In the genomic region with DNA sequence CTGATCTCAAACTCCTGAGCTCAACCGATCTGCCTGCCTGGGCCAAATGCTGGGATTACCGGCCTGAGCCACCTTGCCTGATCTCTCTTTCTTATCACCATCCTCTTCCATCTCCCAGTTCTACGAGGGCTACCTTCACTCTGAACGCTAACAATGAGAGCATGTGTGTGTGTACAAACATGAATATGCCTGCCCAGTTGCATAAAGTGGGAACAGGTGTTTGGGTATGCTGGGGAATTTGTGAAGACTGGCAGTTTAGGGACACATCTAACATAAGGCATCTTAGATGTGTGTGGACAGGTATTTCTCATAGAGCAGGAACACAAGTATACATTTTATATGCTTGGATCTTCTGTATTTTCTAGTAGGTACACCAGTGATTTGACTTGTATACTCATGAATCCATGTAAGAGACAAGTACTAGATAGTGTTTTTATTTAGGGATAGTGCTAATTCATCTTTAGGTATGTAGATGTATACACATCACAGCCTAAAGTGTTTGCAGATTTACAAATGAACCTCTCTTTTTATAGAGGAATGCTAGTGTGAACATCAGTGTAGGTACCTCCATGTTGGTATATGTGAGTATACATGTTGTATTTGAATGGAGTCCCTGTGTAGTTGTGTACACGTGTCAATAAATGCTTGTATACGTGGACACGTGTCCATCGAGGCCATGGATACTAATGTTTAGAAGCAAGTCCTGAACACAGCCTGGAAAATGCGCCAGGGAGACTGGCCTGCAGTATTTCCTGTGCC, we compare ENCODE assay signal across 1 cellular context.
TF ChIP-seq lines count a peak whose summit lies in the region.

No MANE protein-coding gene starts in this region.

TF ChIP-seq in HepG2, 621 proteins besides CTCF, POLR2A, EP300 and RAD21 (continued from another document):
- TF ChIP-seq, protein P1, sequence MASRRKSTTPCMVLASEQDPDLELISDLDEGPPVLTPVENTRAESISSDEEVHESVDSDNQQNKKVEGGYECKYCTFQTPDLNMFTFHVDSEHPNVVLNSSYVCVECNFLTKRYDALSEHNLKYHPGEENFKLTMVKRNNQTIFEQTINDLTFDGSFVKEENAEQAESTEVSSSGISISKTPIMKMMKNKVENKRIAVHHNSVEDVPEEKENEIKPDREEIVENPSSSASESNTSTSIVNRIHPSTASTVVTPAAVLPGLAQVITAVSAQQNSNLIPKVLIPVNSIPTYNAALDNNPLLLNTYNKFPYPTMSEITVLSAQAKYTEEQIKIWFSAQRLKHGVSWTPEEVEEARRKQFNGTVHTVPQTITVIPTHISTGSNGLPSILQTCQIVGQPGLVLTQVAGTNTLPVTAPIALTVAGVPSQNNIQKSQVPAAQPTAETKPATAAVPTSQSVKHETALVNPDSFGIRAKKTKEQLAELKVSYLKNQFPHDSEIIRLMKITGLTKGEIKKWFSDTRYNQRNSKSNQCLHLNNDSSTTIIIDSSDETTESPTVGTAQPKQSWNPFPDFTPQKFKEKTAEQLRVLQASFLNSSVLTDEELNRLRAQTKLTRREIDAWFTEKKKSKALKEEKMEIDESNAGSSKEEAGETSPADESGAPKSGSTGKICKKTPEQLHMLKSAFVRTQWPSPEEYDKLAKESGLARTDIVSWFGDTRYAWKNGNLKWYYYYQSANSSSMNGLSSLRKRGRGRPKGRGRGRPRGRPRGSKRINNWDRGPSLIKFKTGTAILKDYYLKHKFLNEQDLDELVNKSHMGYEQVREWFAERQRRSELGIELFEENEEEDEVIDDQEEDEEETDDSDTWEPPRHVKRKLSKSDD (CRISPR knock-in tag; IDR thresholded peaks at IDR 0.05; ENCODE audit: low read depth) = no peak
- TF ChIP-seq BRD4 (CRISPR knock-in tag; IDR thresholded peaks at IDR 0.05) (no peak), NFKBIZ (CRISPR knock-in tag; IDR thresholded peaks at IDR 0.05) (no peak), MNT (IDR thresholded peaks at IDR 0.05) (peak; percentile 96), ZNF605 (CRISPR knock-in tag; IDR thresholded peaks at IDR 0.05) (no peak), FLYWCH1 (CRISPR knock-in tag; IDR thresholded peaks at IDR 0.05) (no peak), ZNF24 (IDR thresholded peaks at IDR 0.05) (no peak), SMARCE1 (IDR thresholded peaks at IDR 0.05; ENCODE audit: borderline replicate concordance) (no peak), SOX6 (IDR thresholded peaks at IDR 0.05) (no peak), SOX6 (CRISPR knock-in tag; IDR thresholded peaks at IDR 0.05) (no peak), ZNF749 (CRISPR knock-in tag; IDR thresholded peaks at IDR 0.05; ENCODE audit: borderline replicate concordance) (no peak), MYC (CRISPR knock-in tag; IDR thresholded peaks at IDR 0.05; ENCODE audit: borderline replicate concordance) (no peak), ZBTB14 (CRISPR knock-in tag; IDR thresholded peaks at IDR 0.05) (no peak), ZNF792 (CRISPR knock-in tag; IDR thresholded peaks at IDR 0.05) (no peak), HNRNPUL1 (IDR thresholded peaks at IDR 0.05; ENCODE audit: low read depth, low read length) (no peak), EZH2 (conservative IDR thresholded peaks at IDR 0.05; ENCODE audit: low read depth, low read length) (peak; percentile 28; the same call in 1 of the 2 replicates), HNF4G (IDR thresholded peaks at IDR 0.05; ENCODE audit: borderline replicate concordance, low read depth, low read length) (no peak), HNF4G (CRISPR knock-in tag; IDR thresholded peaks at IDR 0.05; ENCODE audit: borderline replicate concordance, low read depth) (no peak), ZNF768 (CRISPR knock-in tag; IDR thresholded peaks at IDR 0.05) (no peak), AKAP8 (CRISPR knock-in tag; IDR thresholded peaks at IDR 0.05) (no peak), ZNF883 (CRISPR knock-in tag; IDR thresholded peaks at IDR 0.05; ENCODE audit: not compliant biosample characterization) (no peak), POLR2AphosphoS2 (IDR thresholded peaks at IDR 0.05; ENCODE audit: low read depth, low read length) (no peak), AGO1 (IDR thresholded peaks at IDR 0.05; ENCODE audit: low read depth, low read length, poor library complexity, severe bottlenecking) (no peak), ARID2 (CRISPR knock-in tag; IDR thresholded peaks at IDR 0.05; ENCODE audit: borderline replicate concordance) (no peak), KMT2A (CRISPR knock-in tag; IDR thresholded peaks at IDR 0.05) (no peak)
- TF ChIP-seq, protein P2, sequence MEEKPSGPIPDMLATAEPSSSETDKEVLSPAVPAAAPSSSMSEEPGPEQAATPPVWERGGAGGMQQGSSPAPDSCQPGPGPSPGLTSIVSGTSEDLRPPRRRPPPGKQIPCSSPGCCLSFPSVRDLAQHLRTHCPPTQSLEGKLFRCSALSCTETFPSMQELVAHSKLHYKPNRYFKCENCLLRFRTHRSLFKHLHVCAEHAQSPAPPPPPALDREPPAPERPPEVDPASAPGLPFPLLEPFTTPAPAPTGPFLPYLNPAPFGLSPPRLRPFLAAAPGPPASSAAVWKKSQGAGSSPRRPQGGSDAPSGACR (CRISPR knock-in tag; IDR thresholded peaks at IDR 0.05) = no peak
- TF ChIP-seq, protein P3, sequence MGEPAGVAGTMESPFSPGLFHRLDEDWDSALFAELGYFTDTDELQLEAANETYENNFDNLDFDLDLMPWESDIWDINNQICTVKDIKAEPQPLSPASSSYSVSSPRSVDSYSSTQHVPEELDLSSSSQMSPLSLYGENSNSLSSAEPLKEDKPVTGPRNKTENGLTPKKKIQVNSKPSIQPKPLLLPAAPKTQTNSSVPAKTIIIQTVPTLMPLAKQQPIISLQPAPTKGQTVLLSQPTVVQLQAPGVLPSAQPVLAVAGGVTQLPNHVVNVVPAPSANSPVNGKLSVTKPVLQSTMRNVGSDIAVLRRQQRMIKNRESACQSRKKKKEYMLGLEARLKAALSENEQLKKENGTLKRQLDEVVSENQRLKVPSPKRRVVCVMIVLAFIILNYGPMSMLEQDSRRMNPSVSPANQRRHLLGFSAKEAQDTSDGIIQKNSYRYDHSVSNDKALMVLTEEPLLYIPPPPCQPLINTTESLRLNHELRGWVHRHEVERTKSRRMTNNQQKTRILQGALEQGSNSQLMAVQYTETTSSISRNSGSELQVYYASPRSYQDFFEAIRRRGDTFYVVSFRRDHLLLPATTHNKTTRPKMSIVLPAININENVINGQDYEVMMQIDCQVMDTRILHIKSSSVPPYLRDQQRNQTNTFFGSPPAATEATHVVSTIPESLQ (CRISPR knock-in tag; conservative IDR thresholded peaks at IDR 0.05) = no peak
- TF ChIP-seq, protein P4, sequence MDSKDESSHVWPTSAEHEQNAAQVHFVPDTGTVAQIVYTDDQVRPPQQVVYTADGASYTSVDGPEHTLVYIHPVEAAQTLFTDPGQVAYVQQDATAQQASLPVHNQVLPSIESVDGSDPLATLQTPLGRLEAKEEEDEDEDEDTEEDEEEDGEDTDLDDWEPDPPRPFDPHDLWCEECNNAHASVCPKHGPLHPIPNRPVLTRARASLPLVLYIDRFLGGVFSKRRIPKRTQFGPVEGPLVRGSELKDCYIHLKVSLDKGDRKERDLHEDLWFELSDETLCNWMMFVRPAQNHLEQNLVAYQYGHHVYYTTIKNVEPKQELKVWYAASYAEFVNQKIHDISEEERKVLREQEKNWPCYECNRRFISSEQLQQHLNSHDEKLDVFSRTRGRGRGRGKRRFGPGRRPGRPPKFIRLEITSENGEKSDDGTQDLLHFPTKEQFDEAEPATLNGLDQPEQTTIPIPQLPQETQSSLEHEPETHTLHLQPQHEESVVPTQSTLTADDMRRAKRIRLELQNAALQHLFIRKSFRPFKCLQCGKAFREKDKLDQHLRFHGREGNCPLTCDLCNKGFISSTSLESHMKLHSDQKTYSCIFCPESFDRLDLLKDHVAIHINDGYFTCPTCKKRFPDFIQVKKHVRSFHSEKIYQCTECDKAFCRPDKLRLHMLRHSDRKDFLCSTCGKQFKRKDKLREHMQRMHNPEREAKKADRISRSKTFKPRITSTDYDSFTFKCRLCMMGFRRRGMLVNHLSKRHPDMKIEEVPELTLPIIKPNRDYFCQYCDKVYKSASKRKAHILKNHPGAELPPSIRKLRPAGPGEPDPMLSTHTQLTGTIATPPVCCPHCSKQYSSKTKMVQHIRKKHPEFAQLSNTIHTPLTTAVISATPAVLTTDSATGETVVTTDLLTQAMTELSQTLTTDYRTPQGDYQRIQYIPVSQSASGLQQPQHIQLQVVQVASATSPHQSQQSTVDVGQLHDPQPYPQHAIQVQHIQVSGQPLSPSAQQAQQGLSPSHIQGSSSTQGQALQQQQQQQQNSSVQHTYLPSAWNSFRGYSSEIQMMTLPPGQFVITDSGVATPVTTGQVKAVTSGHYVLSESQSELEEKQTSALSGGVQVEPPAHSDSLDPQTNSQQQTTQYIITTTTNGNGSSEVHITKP (CRISPR knock-in tag; IDR thresholded peaks at IDR 0.05; ENCODE audit: low read depth) = no peak
- TF ChIP-seq, protein P5, sequence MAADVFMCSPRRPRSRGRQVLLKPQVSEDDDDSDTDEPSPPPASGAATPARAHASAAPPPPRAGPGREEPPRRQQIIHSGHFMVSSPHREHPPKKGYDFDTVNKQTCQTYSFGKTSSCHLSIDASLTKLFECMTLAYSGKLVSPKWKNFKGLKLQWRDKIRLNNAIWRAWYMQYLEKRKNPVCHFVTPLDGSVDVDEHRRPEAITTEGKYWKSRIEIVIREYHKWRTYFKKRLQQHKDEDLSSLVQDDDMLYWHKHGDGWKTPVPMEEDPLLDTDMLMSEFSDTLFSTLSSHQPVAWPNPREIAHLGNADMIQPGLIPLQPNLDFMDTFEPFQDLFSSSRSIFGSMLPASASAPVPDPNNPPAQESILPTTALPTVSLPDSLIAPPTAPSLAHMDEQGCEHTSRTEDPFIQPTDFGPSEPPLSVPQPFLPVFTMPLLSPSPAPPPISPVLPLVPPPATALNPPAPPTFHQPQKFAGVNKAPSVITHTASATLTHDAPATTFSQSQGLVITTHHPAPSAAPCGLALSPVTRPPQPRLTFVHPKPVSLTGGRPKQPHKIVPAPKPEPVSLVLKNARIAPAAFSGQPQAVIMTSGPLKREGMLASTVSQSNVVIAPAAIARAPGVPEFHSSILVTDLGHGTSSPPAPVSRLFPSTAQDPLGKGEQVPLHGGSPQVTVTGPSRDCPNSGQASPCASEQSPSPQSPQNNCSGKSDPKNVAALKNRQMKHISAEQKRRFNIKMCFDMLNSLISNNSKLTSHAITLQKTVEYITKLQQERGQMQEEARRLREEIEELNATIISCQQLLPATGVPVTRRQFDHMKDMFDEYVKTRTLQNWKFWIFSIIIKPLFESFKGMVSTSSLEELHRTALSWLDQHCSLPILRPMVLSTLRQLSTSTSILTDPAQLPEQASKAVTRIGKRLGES (CRISPR knock-in tag; IDR thresholded peaks at IDR 0.05; ENCODE audit: borderline replicate concordance) = no peak
- TF ChIP-seq, protein P6, sequence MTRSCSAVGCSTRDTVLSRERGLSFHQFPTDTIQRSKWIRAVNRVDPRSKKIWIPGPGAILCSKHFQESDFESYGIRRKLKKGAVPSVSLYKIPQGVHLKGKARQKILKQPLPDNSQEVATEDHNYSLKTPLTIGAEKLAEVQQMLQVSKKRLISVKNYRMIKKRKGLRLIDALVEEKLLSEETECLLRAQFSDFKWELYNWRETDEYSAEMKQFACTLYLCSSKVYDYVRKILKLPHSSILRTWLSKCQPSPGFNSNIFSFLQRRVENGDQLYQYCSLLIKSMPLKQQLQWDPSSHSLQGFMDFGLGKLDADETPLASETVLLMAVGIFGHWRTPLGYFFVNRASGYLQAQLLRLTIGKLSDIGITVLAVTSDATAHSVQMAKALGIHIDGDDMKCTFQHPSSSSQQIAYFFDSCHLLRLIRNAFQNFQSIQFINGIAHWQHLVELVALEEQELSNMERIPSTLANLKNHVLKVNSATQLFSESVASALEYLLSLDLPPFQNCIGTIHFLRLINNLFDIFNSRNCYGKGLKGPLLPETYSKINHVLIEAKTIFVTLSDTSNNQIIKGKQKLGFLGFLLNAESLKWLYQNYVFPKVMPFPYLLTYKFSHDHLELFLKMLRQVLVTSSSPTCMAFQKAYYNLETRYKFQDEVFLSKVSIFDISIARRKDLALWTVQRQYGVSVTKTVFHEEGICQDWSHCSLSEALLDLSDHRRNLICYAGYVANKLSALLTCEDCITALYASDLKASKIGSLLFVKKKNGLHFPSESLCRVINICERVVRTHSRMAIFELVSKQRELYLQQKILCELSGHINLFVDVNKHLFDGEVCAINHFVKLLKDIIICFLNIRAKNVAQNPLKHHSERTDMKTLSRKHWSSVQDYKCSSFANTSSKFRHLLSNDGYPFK (CRISPR knock-in tag; IDR thresholded peaks at IDR 0.05; ENCODE audit: borderline replicate concordance) = no peak
